Comparison of ENCODE assay signal across 13 cellular contexts in genomic region chr1:200336111-200336845, GRCh38.
DNase-seq lines count a peak whose midpoint lies in the region; ATAC-seq, FAIRE-seq and TF ChIP-seq lines count a peak whose summit lies in the region.
"Had no signal": no experiment of that assay in that cellular context is flagged by ENCODE, and none has a peak within 500 bp of the region (broad histone marks: within the 10 kb centered on the region; RNA-seq: fewer than 3 reads in every experiment).

No MANE protein-coding gene starts in this region.

- TF ChIP-seq CTCF in astrocyte of the cerebellum (IDR thresholded peaks at IDR 0.05; ENCODE audit: low read depth, low read length, missing control alignments) (no peak), chondrocyte (IDR thresholded peaks at IDR 0.05) (no peak), pancreas (IDR thresholded peaks at IDR 0.05) (no peak)

- H3K27me3 ChIP-seq in HUES64 (ENCODE audit: insufficient read depth, low read length) (no peaks in the 10 kb centered on the region), pancreas (no peaks in the 10 kb centered on the region)

- peaks cover 26% of the 10 kb centered on the region for H3K4me1 Mint-ChIP-seq in chondrocyte (ENCODE audit: low read depth)
- H3K4me1 Mint-ChIP-seq in T-helper 2 cell treated with Interferon-gamma antibody and Interleukin-4, amounts not matched to agents 5 μg/mL and 100 μg/mL, for 36 hours (ENCODE audit: low read depth) = peaks cover 6% of the 10 kb centered on the region

- no peak overlapping the region for H3K27ac Mint-ChIP-seq in chondrocyte (ENCODE audit: unreplicated experiment)
- no peak overlapping the region for H3K27ac Mint-ChIP-seq in T-helper 2 cell treated with Interferon-gamma antibody and Interleukin-4, amounts not matched to agents 5 μg/mL and 100 μg/mL, for 36 hours
- H3K27ac Mint-ChIP-seq: activated naive CD4-positive, alpha-beta T cell treated with anti-CD3 and anti-CD28 coated beads for 36 hours had no signal

- FAIRE-seq in pancreas (lab: Jason Lieb, UNC) = no peak

- no peaks in the 10 kb centered on the region for H3K9me3 Mint-ChIP-seq in chondrocyte (ENCODE audit: low read depth)
- no peaks in the 10 kb centered on the region for H3K9me3 Mint-ChIP-seq in T-helper 2 cell treated with Interferon-gamma antibody and Interleukin-4, amounts not matched to agents 5 μg/mL and 100 μg/mL, for 36 hours
- H3K9me3 Mint-ChIP-seq: activated naive CD4-positive, alpha-beta T cell treated with anti-CD3 and anti-CD28 coated beads for 36 hours had no signal

- intact Hi-C loops in pancreas (cut with DNase I) = no loop called here

- H3K4me1 ChIP-seq in HUES64 (ENCODE audit: insufficient read depth, low read length) (peaks cover 31% of the 10 kb centered on the region), pancreas (no peaks in the 10 kb centered on the region)

- H3K36me3 ChIP-seq in HUES64 (ENCODE audit: insufficient read depth, low read length) = no peaks in the 10 kb centered on the region
- H3K36me3 ChIP-seq in pancreas = no peaks in the 10 kb centered on the region

- H3K4me3 ChIP-seq in HUES64 (ENCODE audit: low read length) (no peak overlapping the region), astrocyte of the cerebellum (ENCODE audit: low read depth, low read length) (no peak overlapping the region), pancreas (no peak overlapping the region)

- H3K27ac ChIP-seq in HUES64 (ENCODE audit: low read depth, low read length) (peak overlapping the region; percentile 68; the same call in 1 of the 2 replicates), pancreas (no peak overlapping the region)
- H3K27ac ChIP-seq: C4-2B had no signal

- H3K27me3 Mint-ChIP-seq in chondrocyte (ENCODE audit: low read depth) = no peaks in the 10 kb centered on the region
- H3K27me3 Mint-ChIP-seq in T-helper 2 cell treated with Interferon-gamma antibody and Interleukin-4, amounts not matched to agents 5 μg/mL and 100 μg/mL, for 36 hours (ENCODE audit: low read depth) = no peaks in the 10 kb centered on the region

- WGBS in HUES64 = 84% methylated on average over 3 of the region's 4 CpGs
- WGBS in pancreas, 2 donors = 49 to 50% methylated on average over 4 of the region's 4 CpGs

- no peak overlapping the region for H3K4me3 Mint-ChIP-seq in chondrocyte (ENCODE audit: unreplicated experiment)
- no peak overlapping the region for H3K4me3 Mint-ChIP-seq in T-helper 2 cell treated with Interferon-gamma antibody and Interleukin-4, amounts not matched to agents 5 μg/mL and 100 μg/mL, for 36 hours
- H3K4me3 Mint-ChIP-seq: activated naive CD4-positive, alpha-beta T cell treated with anti-CD3 and anti-CD28 coated beads for 36 hours had no signal

- H3K9ac ChIP-seq in HUES64 (ENCODE audit: low read depth, low read length) = no peak overlapping the region

- in situ Hi-C loops in astrocyte of the cerebellum (cut with HindIII; ENCODE audit: low sequenced_read_pairs) = no loop called here

- DNase-seq in AG20443 (ENCODE audit: low spot score) (peak; percentile 44), astrocyte of the cerebellum (ENCODE audit: low read depth) (peak; percentile 65), lung microvascular endothelial cell (ENCODE audit: low read depth in 2 of 2) (peak; percentile 66 to 70), SHP77 treated with DMSO at 0.1 percent for 48 hours (lab: John Stamatoyannopoulos, UW) (no peak), chondrocyte (ENCODE audit: low spot score) (no peak), pancreas (no peak)
- no peak for DNase-seq in T-helper 2 cell treated with Interferon-gamma antibody and Interleukin-4, amounts not matched to agents 5 μg/mL and 100 μg/mL, for 36 hours (ENCODE audit: low spot score)
- DNase-seq: activated CD4-positive, alpha-beta T cell treated with anti-CD3 and anti-CD28 coated beads for 48 hours; activated naive CD4-positive, alpha-beta T cell treated with anti-CD3 and anti-CD28 coated beads for 36 hours; NCI-H2029 treated with DMSO at 0.1 percent for 48 hours; stimulated activated naive CD4-positive, alpha-beta T cell treated with Interleukin-2 at 50 U/mL for 16 hours had no signal

- no peak for ATAC-seq in pancreas

- H3K9me3 ChIP-seq in HUES64 (ENCODE audit: insufficient read depth, low read depth, low read length) (no peaks in the 10 kb centered on the region), pancreas (no peaks in the 10 kb centered on the region)

- H3K36me3 Mint-ChIP-seq in chondrocyte (ENCODE audit: low read depth) = no peaks in the 10 kb centered on the region
- H3K36me3 Mint-ChIP-seq in T-helper 2 cell treated with Interferon-gamma antibody and Interleukin-4, amounts not matched to agents 5 μg/mL and 100 μg/mL, for 36 hours (ENCODE audit: low read depth) = no peaks in the 10 kb centered on the region

Comparison
In these comparisons a context has a peak if more than half of its experiments do, and no peak if none do; other contexts are left out.
1. DNase-seq: peak in AG20443 (single experiment), astrocyte of the cerebellum (single experiment) and lung microvascular endothelial cell (2 of 2); none in SHP77 treated with DMSO at 0.1 percent for 48 hours (single experiment), chondrocyte (single experiment), T-helper 2 cell treated with Interferon-gamma antibody and Interleukin-4, amounts not matched to agents 5 μg/mL and 100 μg/mL, for 36 hours (single experiment) and pancreas (0 of 6).